ENCODE assay signal across 8 cellular contexts in the genomic region with DNA sequence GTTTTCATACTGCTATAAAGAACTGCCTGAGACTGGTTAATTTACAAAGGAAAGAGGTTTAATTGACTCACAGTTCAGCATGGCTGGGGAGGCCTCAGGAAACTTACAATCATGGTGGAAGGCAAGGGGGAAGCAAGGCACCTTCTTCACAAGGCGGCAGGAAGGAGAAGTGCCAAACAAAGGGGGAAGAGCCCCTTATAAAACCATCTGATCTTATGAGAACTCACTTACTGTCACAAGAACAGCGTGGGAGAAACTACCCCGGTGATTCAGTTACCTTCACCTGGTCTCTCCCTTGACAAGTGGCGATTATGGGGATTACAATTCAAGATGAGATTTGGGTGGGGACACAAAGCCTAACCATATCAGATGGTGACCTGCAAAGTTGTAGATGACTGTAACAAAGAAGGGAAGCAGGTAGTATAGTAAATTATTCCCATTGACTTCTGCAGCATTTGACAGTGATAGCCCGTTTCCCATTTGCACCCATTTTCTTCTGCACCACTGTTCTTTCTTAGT. TPM values are rescaled to one million over a fixed set of nuclear protein-coding genes. Genes with fewer than 3 reads are reported as not detected.
DNase-seq lines count a peak whose midpoint lies in the region; ATAC-seq and TF ChIP-seq lines count a peak whose summit lies in the region.
"Not testable (repeated sequence)": the region's sequence is repeated elsewhere in the genome, so short reads cannot be mapped to it uniquely, and the experiment has no call there.

No MANE protein-coding gene starts in this region.

- not testable (repeated sequence) for H3K4me3 ChIP-seq in CD4-positive, CD25-positive, alpha-beta regulatory T cell (ENCODE audit: low read depth, low read length); GM23338; esophagus muscularis mucosa; naive thymus-derived CD4-positive, alpha-beta T cell (ENCODE audit: low read length)

- 95% methylated on average over 5 of the region's 5 CpGs for WGBS in esophagus muscularis mucosa

- TF ChIP-seq POLR2A in esophagus muscularis mucosa (IDR thresholded peaks at IDR 0.05; ENCODE audit: low read depth), result not testable (repeated sequence)

- not testable (repeated sequence) for H3K27ac ChIP-seq in CD4-positive, CD25-positive, alpha-beta regulatory T cell (ENCODE audit: insufficient read depth, low read length, poor library complexity, severe bottlenecking); GM23338 (ENCODE audit: low read depth); esophagus muscularis mucosa (replicated peaks in 1 of 4); naive thymus-derived CD4-positive, alpha-beta T cell (ENCODE audit: low read depth, low read length)

- H2AFZ ChIP-seq in GM23338, result not testable (repeated sequence)

- TF ChIP-seq EP300 in esophagus muscularis mucosa (IDR thresholded peaks at IDR 0.05), result not testable (repeated sequence)

- POLR2A ChIA-PET in MCF 10A (lab: Yijun Ruan, JAX), result not testable (repeated sequence)
- POLR2A ChIA-PET in naive thymus-derived CD4-positive, alpha-beta T cell (lab: Charles Lee), result interaction anchor here (0.8 kb wide), 1 partner anchor 11 kb away, joined by 5 read pairs; no protein-coding TSS in a partner anchor

- 0 out of 4 replicates have a peak, but pooled peaks of 1 of the 2 experiments have one; percentile 8 for TF ChIP-seq CTCF in GM23338 (conservative IDR thresholded peaks at IDR 0.05; ENCODE audit: low read depth in 2 of 2)
- not testable (repeated sequence) for TF ChIP-seq CTCF in MCF 10A (IDR thresholded peaks at IDR 0.05; ENCODE audit: unreplicated experiment); esophagus muscularis mucosa (IDR thresholded peaks at IDR 0.05)

- peaks cover 20% of the 10 kb centered on the region for H3K79me2 ChIP-seq in GM23338 (replicated peaks; ENCODE audit: insufficient read depth)

- intact Hi-C loops in MCF 10A (cut with micrococcal nuclease), result loop anchor here (10.0 kb wide), 1 partner anchor 225 kb away; no protein-coding TSS in a partner anchor
- intact Hi-C loops in esophagus muscularis mucosa (cut with DNase I), result not testable (repeated sequence)
- intact Hi-C loops in naive thymus-derived CD4-positive, alpha-beta T cell (cut with micrococcal nuclease), result loop anchor here in 1 of 2 donors (10.0 kb wide), 1 partner anchor 1905 kb away; the partner anchor contains the start of gene ERO1B

- not testable (repeated sequence) for ATAC-seq in CD4-positive, CD25-positive, alpha-beta regulatory T cell (ENCODE audit: low read depth in 2 of 2); GM23338; activated naive CD8-positive, alpha-beta T cell treated with anti-CD3 and anti-CD28 coated beads, Interleukin-2, amount 50 U/mL, for 24 hours; naive thymus-derived CD4-positive, alpha-beta T cell

- peaks cover 17 to 59% (median 40%) of the 10 kb centered on the region in 4 donors for H3K4me1 Mint-ChIP-seq in CD4-positive, CD25-positive, alpha-beta regulatory T cell
- not testable (repeated sequence) for H3K4me1 Mint-ChIP-seq in GM23338
- peaks cover 48% of the 10 kb centered on the region for H3K4me1 Mint-ChIP-seq in activated T-cell treated with anti-CD3 and anti-CD28 coated beads, Interleukin-2, amount 50 U/mL, for 24 hours (ENCODE audit: low read depth)
- H3K4me1 Mint-ChIP-seq in activated naive CD4-positive, alpha-beta T cell treated with anti-CD3 and anti-CD28 coated beads, Interleukin-2, amount 50 U/mL, for 24 hours, result peaks cover 73% of the 10 kb centered on the region
- peaks cover 34% of the 10 kb centered on the region for H3K4me1 Mint-ChIP-seq in activated naive CD8-positive, alpha-beta T cell treated with anti-CD3 and anti-CD28 coated beads, Interleukin-2, amount 50 U/mL, for 24 hours
- H3K4me1 Mint-ChIP-seq in MCF 10A (ENCODE audit: insufficient read depth, unreplicated experiment), result peaks cover 24% of the 10 kb centered on the region
- H3K4me1 Mint-ChIP-seq in naive thymus-derived CD4-positive, alpha-beta T cell, result peaks cover 25 to 67% (median 58%) of the 10 kb centered on the region in 7 donors

- DNase-seq in CD4-positive, CD25-positive, alpha-beta regulatory T cell; activated T-cell treated with anti-CD3 and anti-CD28 coated beads, Interleukin-2, amount 50 U/mL, for 24 hours; activated naive CD8-positive, alpha-beta T cell treated with anti-CD3 and anti-CD28 coated beads, Interleukin-2, amount 50 U/mL, for 24 hours; MCF 10A (ENCODE audit: unreplicated experiment); naive thymus-derived CD4-positive, alpha-beta T cell: not testable (repeated sequence)
- DNase-seq in GM23338 (ENCODE audit: low spot score) (peak; percentile 7), esophagus muscularis mucosa (ENCODE audit: extremely low spot score) (peak; percentile 1)

- peak overlapping the region in 1 of 4 donors; percentile 61 for H3K4me3 Mint-ChIP-seq in CD4-positive, CD25-positive, alpha-beta regulatory T cell
- H3K4me3 Mint-ChIP-seq in GM23338; activated T-cell treated with anti-CD3 and anti-CD28 coated beads, Interleukin-2, amount 50 U/mL, for 24 hours; activated naive CD4-positive, alpha-beta T cell treated with anti-CD3 and anti-CD28 coated beads, Interleukin-2, amount 50 U/mL, for 24 hours; activated naive CD8-positive, alpha-beta T cell treated with anti-CD3 and anti-CD28 coated beads, Interleukin-2, amount 50 U/mL, for 24 hours; MCF 10A (ENCODE audit: unreplicated experiment); naive thymus-derived CD4-positive, alpha-beta T cell: not testable (repeated sequence)

- not testable (repeated sequence) for H3F3A ChIP-seq in GM23338 (replicated peaks; ENCODE audit: low read depth)

- peaks cover 58% of the 10 kb centered on the region for H3K36me3 Mint-ChIP-seq in CD4-positive, CD25-positive, alpha-beta regulatory T cell
- peaks cover 49% of the 10 kb centered on the region for H3K36me3 Mint-ChIP-seq in GM23338 (ENCODE audit: low read depth)
- H3K36me3 Mint-ChIP-seq in activated T-cell treated with anti-CD3 and anti-CD28 coated beads, Interleukin-2, amount 50 U/mL, for 24 hours (ENCODE audit: low read depth), result peaks cover 94% of the 10 kb centered on the region
- H3K36me3 Mint-ChIP-seq in activated naive CD4-positive, alpha-beta T cell treated with anti-CD3 and anti-CD28 coated beads, Interleukin-2, amount 50 U/mL, for 24 hours, result peaks cover 30% of the 10 kb centered on the region
- peaks cover 67% of the 10 kb centered on the region for H3K36me3 Mint-ChIP-seq in activated naive CD8-positive, alpha-beta T cell treated with anti-CD3 and anti-CD28 coated beads, Interleukin-2, amount 50 U/mL, for 24 hours (ENCODE audit: low read depth)
- peaks cover 81% of the 10 kb centered on the region for H3K36me3 Mint-ChIP-seq in MCF 10A (ENCODE audit: insufficient read depth, unreplicated experiment)
- peaks cover 17 to 69% (median 40%) of the 10 kb centered on the region in 5 donors for H3K36me3 Mint-ChIP-seq in naive thymus-derived CD4-positive, alpha-beta T cell

- not testable (repeated sequence) for H3K9me3 ChIP-seq in CD4-positive, CD25-positive, alpha-beta regulatory T cell (ENCODE audit: control insufficient read depth in 2 of 2, low read length in 2 of 2); esophagus muscularis mucosa; naive thymus-derived CD4-positive, alpha-beta T cell (ENCODE audit: control insufficient read depth in 2 of 3, low read length in 3 of 3)

- CTCF ChIA-PET in MCF 10A (lab: Yijun Ruan, JAX), result interaction anchor here (0.5 to 1.3 kb wide), 4 partner anchors 8 to 264 kb away, joined by 3 to 5 read pairs (median 4); no protein-coding TSS in a partner anchor
- CTCF ChIA-PET in naive thymus-derived CD4-positive, alpha-beta T cell (lab: Charles Lee), result not testable (repeated sequence)

- H3K36me3 ChIP-seq in CD4-positive, CD25-positive, alpha-beta regulatory T cell (ENCODE audit: control insufficient read depth, insufficient read depth, low read length), result peaks cover 63% of the 10 kb centered on the region
- H3K36me3 ChIP-seq in GM23338 (ENCODE audit: insufficient read depth) (peaks cover 17% of the 10 kb centered on the region), esophagus muscularis mucosa (peaks cover 25 to 66% (median 46%) of the 10 kb centered on the region in 4 donors)
- peaks cover 0 to 38% (median 4%) of the 10 kb centered on the region in 3 experiments for H3K36me3 ChIP-seq in naive thymus-derived CD4-positive, alpha-beta T cell (ENCODE audit: control insufficient read depth in 2 of 3, insufficient read depth in 3 of 3, low read length in 3 of 3)

- H3K9me2 ChIP-seq in GM23338 (ENCODE audit: insufficient read depth), result not testable (repeated sequence)

- not testable (repeated sequence) for H3K4me2 ChIP-seq in GM23338

- not testable (repeated sequence) for H4K20me1 ChIP-seq in GM23338 (replicated peaks; ENCODE audit: insufficient read depth)

- peaks cover 10% of the 10 kb centered on the region for H3K4me1 ChIP-seq in CD4-positive, CD25-positive, alpha-beta regulatory T cell (ENCODE audit: control insufficient read depth, insufficient read depth, low read length, poor library complexity, severe bottlenecking)
- H3K4me1 ChIP-seq in GM23338 (ENCODE audit: insufficient read depth); naive thymus-derived CD4-positive, alpha-beta T cell (ENCODE audit: control insufficient read depth in 2 of 2, insufficient read depth in 2 of 2, low read length in 2 of 2): not testable (repeated sequence)
- peaks cover 2 to 15% (median 10%) of the 10 kb centered on the region in 4 donors for H3K4me1 ChIP-seq in esophagus muscularis mucosa

- H3K27me3 Mint-ChIP-seq in CD4-positive, CD25-positive, alpha-beta regulatory T cell; GM23338 (ENCODE audit: insufficient read depth, low read depth, poor library complexity); activated T-cell treated with anti-CD3 and anti-CD28 coated beads, Interleukin-2, amount 50 U/mL, for 24 hours; activated naive CD4-positive, alpha-beta T cell treated with anti-CD3 and anti-CD28 coated beads, Interleukin-2, amount 50 U/mL, for 24 hours; activated naive CD8-positive, alpha-beta T cell treated with anti-CD3 and anti-CD28 coated beads, Interleukin-2, amount 50 U/mL, for 24 hours; MCF 10A (ENCODE audit: insufficient read depth, unreplicated experiment); naive thymus-derived CD4-positive, alpha-beta T cell: not testable (repeated sequence)

- peak overlapping the region in 2 of 3 donors; percentile 60 to 91 for H3K27ac Mint-ChIP-seq in CD4-positive, CD25-positive, alpha-beta regulatory T cell
- not testable (repeated sequence) for H3K27ac Mint-ChIP-seq in GM23338
- peak overlapping the region; percentile 34 for H3K27ac Mint-ChIP-seq in activated T-cell treated with anti-CD3 and anti-CD28 coated beads, Interleukin-2, amount 50 U/mL, for 24 hours
- H3K27ac Mint-ChIP-seq in activated naive CD4-positive, alpha-beta T cell treated with anti-CD3 and anti-CD28 coated beads, Interleukin-2, amount 50 U/mL, for 24 hours, result peak overlapping the region; percentile 8
- H3K27ac Mint-ChIP-seq in activated naive CD8-positive, alpha-beta T cell treated with anti-CD3 and anti-CD28 coated beads, Interleukin-2, amount 50 U/mL, for 24 hours, result peak overlapping the region; percentile 26
- peak overlapping the region; percentile 2 for H3K27ac Mint-ChIP-seq in MCF 10A (ENCODE audit: low read depth, unreplicated experiment)
- H3K27ac Mint-ChIP-seq in naive thymus-derived CD4-positive, alpha-beta T cell, result peak overlapping the region in 7 of 9 donors; percentile 1 to 74 (median 35)

- not testable (repeated sequence) for H3K27me3 ChIP-seq in CD4-positive, CD25-positive, alpha-beta regulatory T cell (ENCODE audit: control insufficient read depth, insufficient read depth, low read length); GM23338 (ENCODE audit: insufficient read depth); esophagus muscularis mucosa; naive thymus-derived CD4-positive, alpha-beta T cell (ENCODE audit: control insufficient read depth in 2 of 2, insufficient read depth in 2 of 2, low read length in 2 of 2)

- not testable (repeated sequence) for H3K9me3 Mint-ChIP-seq in CD4-positive, CD25-positive, alpha-beta regulatory T cell; GM23338; activated T-cell treated with anti-CD3 and anti-CD28 coated beads, Interleukin-2, amount 50 U/mL, for 24 hours; activated naive CD4-positive, alpha-beta T cell treated with anti-CD3 and anti-CD28 coated beads, Interleukin-2, amount 50 U/mL, for 24 hours; activated naive CD8-positive, alpha-beta T cell treated with anti-CD3 and anti-CD28 coated beads, Interleukin-2, amount 50 U/mL, for 24 hours; MCF 10A (ENCODE audit: unreplicated experiment); naive thymus-derived CD4-positive, alpha-beta T cell

- BruUV-seq in MCF 10A (replicated peaks; lab: Mats Ljungman, UMichigan), result not testable (repeated sequence)

RNA-seq across cellular contexts. Expression of gene COA6, which starts 6.4 kb away (rescaled TPM):
- total RNA-seq in CD4-positive, CD25-positive, alpha-beta regulatory T cell, result 11.9 TPM
- polyA plus RNA-seq in CD4-positive, CD25-positive, alpha-beta regulatory T cell, result 10 to 100 TPM; 46.8 to 61.9 (median 55.6) TPM
- total RNA-seq in GM23338 (2014; rRNA removed; shearing (Covaris generic)), result 20.7 and 33.9 TPM in 2 replicates
- 152 and 156 TPM in 2 replicates for polyA plus RNA-seq in GM23338 (2016; fragmentation: Nextera tagmentation; extraction: Ambion mirVana)
- 114 and 115 TPM in 2 replicates for total RNA-seq in MCF 10A (2022)
- total RNA-seq in esophagus muscularis mucosa, result 10 to 100 TPM in 3 of 4 donors, 1 to 10 TPM in 1; 9.4 to 18.3 (median 16.0) TPM
- 10 to 100 TPM in 4 of 5 experiments, 1 to 10 TPM in 1; 9.5 to 47.3 (median 18.5) TPM for total RNA-seq in naive thymus-derived CD4-positive, alpha-beta T cell
- polyA plus RNA-seq in naive thymus-derived CD4-positive, alpha-beta T cell, result 10 to 100 TPM; 31.6 to 52.7 TPM
